Comparison of ENCODE assay signal across 12 cellular contexts in the genomic region with DNA sequence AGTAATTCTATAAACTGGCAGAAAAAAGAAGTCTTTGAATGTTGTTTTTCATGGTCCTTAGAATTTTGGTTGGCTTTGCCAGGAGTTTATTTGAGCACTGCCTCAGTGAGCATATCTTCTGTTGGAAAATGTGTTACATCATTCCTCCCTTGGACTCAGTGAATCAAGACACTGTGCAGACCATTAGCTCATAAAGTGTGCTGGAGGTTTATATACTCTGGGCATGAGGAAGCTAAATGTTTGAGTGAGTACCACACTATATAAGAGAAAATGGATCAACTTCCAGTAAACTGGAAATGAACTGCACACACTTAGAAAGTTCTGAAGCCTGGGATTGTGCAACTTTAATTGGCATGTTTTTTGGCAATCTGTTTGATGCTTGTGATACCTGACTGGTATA.
DNase-seq lines count a peak whose midpoint lies in the region; ATAC-seq, FAIRE-seq and TF ChIP-seq lines count a peak whose summit lies in the region.
"Had no signal": no experiment of that assay in that cellular context is flagged by ENCODE, and none has a peak within 500 bp of the region (broad histone marks: within the 10 kb centered on the region; RNA-seq: fewer than 3 reads in every experiment).

No MANE protein-coding gene starts in this region.

- H3K27me3 ChIP-seq in right cardiac atrium (ENCODE audit: control insufficient read depth, insufficient read depth) (no peaks in the 10 kb centered on the region), neuron (ENCODE audit: insufficient read depth, low read length) (no peaks in the 10 kb centered on the region)

- H2AFZ ChIP-seq in neuron (ENCODE audit: low read depth, low read length), result no peak overlapping the region

- H3K9me3 ChIP-seq in right cardiac atrium (ENCODE audit: control insufficient read depth, low read length), result no peaks in the 10 kb centered on the region
- no peaks in the 10 kb centered on the region for H3K9me3 ChIP-seq in neuron (ENCODE audit: low read length)

- peak overlapping the region; percentile 79 for H3K27ac ChIP-seq in VCaP
- peak overlapping the region; percentile 45 for H3K27ac ChIP-seq in right cardiac atrium (ENCODE audit: low read length)

- DNase-seq in right cardiac atrium, result no peak
- no peak for DNase-seq in effector CD4-positive, alpha-beta T cell
- DNase-seq: activated CD4-positive, alpha-beta T cell treated with anti-CD3 and anti-CD28 coated beads, Interleukin-2, amount 10 ng/mL, durations not matched to agents 24 days and 14 days; MV-4-11; T-helper 17 cell had no signal

- no peak for TF ChIP-seq CTCF in VCaP (conservative IDR thresholded peaks at IDR 0.05)

- intact Hi-C loops in right cardiac atrium (cut with DNase I), result loop anchor here in 1 of 4 donors (10.0 kb wide), 1 partner anchor 159 kb away; no protein-coding TSS in a partner anchor

- H3K4me3 ChIP-seq in right cardiac atrium (ENCODE audit: low read length) (no peak overlapping the region), neuron (ENCODE audit: low read length) (peak overlapping the region; percentile 60)

- ATAC-seq in right cardiac atrium (peak; percentile 49 to 62), HG03439 (IDR thresholded peaks at IDR 0.05; ENCODE audit: unreplicated experiment) (no peak), GM19397 (IDR thresholded peaks at IDR 0.05; ENCODE audit: unreplicated experiment) (no peak), GM21825 (IDR thresholded peaks at IDR 0.05; ENCODE audit: unreplicated experiment) (no peak)
- ATAC-seq: T-helper 17 cell had no signal

- FAIRE-seq in A204.1 (lab: Jason Lieb, UNC), result peak; percentile 99
- FAIRE-seq: H54 had no signal

- peaks cover 15% of the 10 kb centered on the region for H3K36me3 ChIP-seq in neuron (ENCODE audit: insufficient read depth, low read length)

- peaks cover 9% of the 10 kb centered on the region for H3K4me1 ChIP-seq in right cardiac atrium (ENCODE audit: control insufficient read depth, insufficient read depth, low read length)
- H3K4me1 ChIP-seq in neuron (ENCODE audit: insufficient read depth, low read length), result peaks cover 49% of the 10 kb centered on the region

Comparison
In these comparisons a context has a peak if more than half of its experiments do, and no peak if none do; other contexts are left out.
1. ATAC-seq: peak in right cardiac atrium (2 of 2); none in HG03439 (single experiment), GM19397 (single experiment) and GM21825 (single experiment).